Comparison of ENCODE assay signal across 1 cellular context in the genomic region with DNA sequence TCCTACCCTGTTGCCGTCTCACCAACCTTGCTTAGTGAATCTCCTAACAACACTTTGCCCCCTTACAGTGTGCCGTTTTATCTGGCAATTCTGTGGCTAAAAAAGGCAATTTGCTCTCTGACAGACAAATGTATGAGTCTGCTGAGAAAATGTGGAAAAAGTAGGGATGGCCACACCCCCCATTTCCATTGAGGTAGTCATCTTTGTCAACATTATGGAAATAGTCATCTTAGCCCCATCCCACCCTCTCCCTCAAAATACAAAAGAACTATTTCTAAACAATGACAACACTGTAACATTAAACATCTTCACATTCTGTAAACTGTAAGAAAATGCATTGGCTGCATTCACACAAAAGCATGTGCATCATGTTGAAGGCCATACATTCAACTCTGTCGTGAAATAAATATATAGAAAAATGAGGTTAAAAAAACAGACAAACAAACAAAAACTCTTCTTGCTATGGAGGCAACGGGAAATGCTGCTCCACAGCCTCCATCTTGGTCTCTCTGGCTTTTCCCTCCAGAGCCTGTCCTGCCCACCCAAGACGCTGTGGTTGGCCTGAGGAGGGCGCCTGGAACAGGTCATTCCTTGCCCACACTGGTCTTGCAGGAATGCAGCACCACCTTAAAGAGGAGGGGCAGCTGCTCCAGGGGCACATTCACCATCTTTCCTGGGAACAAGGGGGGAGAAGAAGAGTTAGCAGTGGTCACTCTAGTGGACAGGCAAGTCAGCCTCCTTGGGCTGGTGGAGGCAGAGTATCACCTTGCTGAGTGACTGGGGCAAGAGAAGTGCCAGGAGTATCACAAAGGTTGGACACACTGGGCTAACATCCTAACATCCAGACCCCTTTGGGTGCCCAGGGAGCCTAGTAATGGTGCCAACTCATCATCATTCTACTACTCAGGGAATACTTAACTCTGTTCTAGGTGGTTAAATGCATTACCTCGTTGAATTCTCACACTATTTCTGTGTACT.
TF ChIP-seq lines count a peak whose summit lies in the region.

No MANE protein-coding gene starts in this region.

TF ChIP-seq in IMR-90, 13 proteins besides CTCF, POLR2A, EP300 and RAD21 (continued from another document):
- no peak for TF ChIP-seq BHLHE40 (IDR thresholded peaks at IDR 0.05; ENCODE audit: low read depth, low read length)
TF ChIP-seq in IMR-90: peak in this region for 0.
